1 cellular context compared by ENCODE assay signal in the genomic region with DNA sequence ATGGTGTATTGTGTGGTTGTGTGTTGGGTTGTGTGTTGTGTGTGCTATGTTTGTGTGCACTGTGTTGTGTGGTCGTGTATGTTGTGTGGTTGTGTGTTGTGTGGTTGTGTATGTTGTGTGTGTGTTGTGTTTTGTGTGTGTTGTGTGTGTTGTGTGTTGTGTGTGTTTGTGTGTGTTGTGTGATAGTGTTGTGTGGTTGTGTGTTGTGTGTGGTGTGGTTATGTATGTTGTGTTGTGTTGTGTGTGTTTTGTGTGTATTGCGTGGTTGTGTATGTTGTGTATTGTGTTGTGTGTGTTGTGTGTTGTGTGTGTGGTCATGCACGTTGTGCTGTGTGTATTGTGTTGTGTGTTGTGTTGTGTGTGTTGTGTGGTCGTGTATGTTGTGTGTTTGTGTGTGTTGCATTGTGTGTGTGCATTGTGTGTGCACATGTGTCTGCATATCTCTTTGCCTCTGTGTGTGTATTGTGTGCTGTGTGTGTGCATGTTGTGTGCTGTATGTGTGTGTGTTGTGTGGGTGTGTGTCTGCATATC.
TF ChIP-seq lines count a peak whose summit lies in the region.

No MANE protein-coding gene starts in this region.

TF ChIP-seq in K562, 482 proteins besides CTCF, POLR2A, EP300 and RAD21 (continued from another document and continues in another):
- TF ChIP-seq, protein P1, sequence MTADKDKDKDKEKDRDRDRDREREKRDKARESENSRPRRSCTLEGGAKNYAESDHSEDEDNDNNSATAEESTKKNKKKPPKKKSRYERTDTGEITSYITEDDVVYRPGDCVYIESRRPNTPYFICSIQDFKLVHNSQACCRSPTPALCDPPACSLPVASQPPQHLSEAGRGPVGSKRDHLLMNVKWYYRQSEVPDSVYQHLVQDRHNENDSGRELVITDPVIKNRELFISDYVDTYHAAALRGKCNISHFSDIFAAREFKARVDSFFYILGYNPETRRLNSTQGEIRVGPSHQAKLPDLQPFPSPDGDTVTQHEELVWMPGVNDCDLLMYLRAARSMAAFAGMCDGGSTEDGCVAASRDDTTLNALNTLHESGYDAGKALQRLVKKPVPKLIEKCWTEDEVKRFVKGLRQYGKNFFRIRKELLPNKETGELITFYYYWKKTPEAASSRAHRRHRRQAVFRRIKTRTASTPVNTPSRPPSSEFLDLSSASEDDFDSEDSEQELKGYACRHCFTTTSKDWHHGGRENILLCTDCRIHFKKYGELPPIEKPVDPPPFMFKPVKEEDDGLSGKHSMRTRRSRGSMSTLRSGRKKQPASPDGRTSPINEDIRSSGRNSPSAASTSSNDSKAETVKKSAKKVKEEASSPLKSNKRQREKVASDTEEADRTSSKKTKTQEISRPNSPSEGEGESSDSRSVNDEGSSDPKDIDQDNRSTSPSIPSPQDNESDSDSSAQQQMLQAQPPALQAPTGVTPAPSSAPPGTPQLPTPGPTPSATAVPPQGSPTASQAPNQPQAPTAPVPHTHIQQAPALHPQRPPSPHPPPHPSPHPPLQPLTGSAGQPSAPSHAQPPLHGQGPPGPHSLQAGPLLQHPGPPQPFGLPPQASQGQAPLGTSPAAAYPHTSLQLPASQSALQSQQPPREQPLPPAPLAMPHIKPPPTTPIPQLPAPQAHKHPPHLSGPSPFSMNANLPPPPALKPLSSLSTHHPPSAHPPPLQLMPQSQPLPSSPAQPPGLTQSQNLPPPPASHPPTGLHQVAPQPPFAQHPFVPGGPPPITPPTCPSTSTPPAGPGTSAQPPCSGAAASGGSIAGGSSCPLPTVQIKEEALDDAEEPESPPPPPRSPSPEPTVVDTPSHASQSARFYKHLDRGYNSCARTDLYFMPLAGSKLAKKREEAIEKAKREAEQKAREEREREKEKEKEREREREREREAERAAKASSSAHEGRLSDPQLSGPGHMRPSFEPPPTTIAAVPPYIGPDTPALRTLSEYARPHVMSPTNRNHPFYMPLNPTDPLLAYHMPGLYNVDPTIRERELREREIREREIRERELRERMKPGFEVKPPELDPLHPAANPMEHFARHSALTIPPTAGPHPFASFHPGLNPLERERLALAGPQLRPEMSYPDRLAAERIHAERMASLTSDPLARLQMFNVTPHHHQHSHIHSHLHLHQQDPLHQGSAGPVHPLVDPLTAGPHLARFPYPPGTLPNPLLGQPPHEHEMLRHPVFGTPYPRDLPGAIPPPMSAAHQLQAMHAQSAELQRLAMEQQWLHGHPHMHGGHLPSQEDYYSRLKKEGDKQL (CRISPR knock-in tag; IDR thresholded peaks at IDR 0.05; ENCODE audit: borderline replicate concordance), result no peak
- TF ChIP-seq RBM17 (IDR thresholded peaks at IDR 0.05; ENCODE audit: borderline replicate concordance, low read depth, low read length) (no peak), ZFP1 (CRISPR knock-in tag; IDR thresholded peaks at IDR 0.05) (no peak), XRCC4 (IDR thresholded peaks at IDR 0.05; ENCODE audit: extremely low read depth, insufficient read depth, insufficient read length) (no peak), RFX5 (IDR thresholded peaks at IDR 0.05; ENCODE audit: low read depth, low read length) (no peak), CREB1 (IDR thresholded peaks at IDR 0.05) (no peak), CREB1 (CRISPR knock-in tag; IDR thresholded peaks at IDR 0.05) (peak; percentile 82), ZNF224 (CRISPR knock-in tag; IDR thresholded peaks at IDR 0.05) (peak; percentile 95), ZNF184 (CRISPR knock-in tag; IDR thresholded peaks at IDR 0.05) (no peak), MAFG (tag; conservative IDR thresholded peaks at IDR 0.05) (no peak), KDM2B (CRISPR knock-in tag; IDR thresholded peaks at IDR 0.05) (no peak), DNMT1 (IDR thresholded peaks at IDR 0.05) (peak; percentile 83; the same call in 1 of the 2 replicates), LEF1 (IDR thresholded peaks at IDR 0.05) (peak; percentile 90), ZC3H4 (CRISPR knock-in tag; IDR thresholded peaks at IDR 0.05; ENCODE audit: borderline replicate concordance) (peak; percentile 61; the same call in 1 of the 2 replicates), MXI1 (IDR thresholded peaks at IDR 0.05; ENCODE audit: low read depth, low read length) (no peak), HDAC2 (IDR thresholded peaks at IDR 0.05) (no peak), MIER1 (IDR thresholded peaks at IDR 0.05; ENCODE audit: low read depth) (peak; percentile 88), SNIP1 (IDR thresholded peaks at IDR 0.05; ENCODE audit: low read depth) (peak; percentile 68; the same call in 1 of the 2 replicates), ZNF133 (CRISPR knock-in tag; IDR thresholded peaks at IDR 0.05) (no peak), FOXP1 (CRISPR knock-in tag; IDR thresholded peaks at IDR 0.05) (peak; percentile 99), MTA1 (IDR thresholded peaks at IDR 0.05; ENCODE audit: borderline replicate concordance) (peak; percentile 55), SP2 (IDR thresholded peaks at IDR 0.05; ENCODE audit: extremely low read depth, low read depth, low read length, poor library complexity, severe bottlenecking) (no peak), ZSCAN29 (IDR thresholded peaks at IDR 0.05) (no peak), ZNF347 (CRISPR knock-in tag; IDR thresholded peaks at IDR 0.05; ENCODE audit: low read depth) (no peak), NCOA4 (IDR thresholded peaks at IDR 0.05; ENCODE audit: partially characterized antibody) (no peak), TEAD1 (CRISPR knock-in tag; IDR thresholded peaks at IDR 0.05) (peak in 1 of 2 experiments; percentile 91; a peak in 2 of 4 replicates)
- TF ChIP-seq, protein P2, sequence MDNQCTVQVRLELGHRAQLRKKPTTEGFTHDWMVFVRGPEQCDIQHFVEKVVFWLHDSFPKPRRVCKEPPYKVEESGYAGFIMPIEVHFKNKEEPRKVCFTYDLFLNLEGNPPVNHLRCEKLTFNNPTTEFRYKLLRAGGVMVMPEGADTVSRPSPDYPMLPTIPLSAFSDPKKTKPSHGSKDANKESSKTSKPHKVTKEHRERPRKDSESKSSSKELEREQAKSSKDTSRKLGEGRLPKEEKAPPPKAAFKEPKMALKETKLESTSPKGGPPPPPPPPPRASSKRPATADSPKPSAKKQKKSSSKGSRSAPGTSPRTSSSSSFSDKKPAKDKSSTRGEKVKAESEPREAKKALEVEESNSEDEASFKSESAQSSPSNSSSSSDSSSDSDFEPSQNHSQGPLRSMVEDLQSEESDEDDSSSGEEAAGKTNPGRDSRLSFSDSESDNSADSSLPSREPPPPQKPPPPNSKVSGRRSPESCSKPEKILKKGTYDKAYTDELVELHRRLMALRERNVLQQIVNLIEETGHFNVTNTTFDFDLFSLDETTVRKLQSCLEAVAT (IDR thresholded peaks at IDR 0.05), result peak; percentile 95 to 98
- TF ChIP-seq, protein P3, sequence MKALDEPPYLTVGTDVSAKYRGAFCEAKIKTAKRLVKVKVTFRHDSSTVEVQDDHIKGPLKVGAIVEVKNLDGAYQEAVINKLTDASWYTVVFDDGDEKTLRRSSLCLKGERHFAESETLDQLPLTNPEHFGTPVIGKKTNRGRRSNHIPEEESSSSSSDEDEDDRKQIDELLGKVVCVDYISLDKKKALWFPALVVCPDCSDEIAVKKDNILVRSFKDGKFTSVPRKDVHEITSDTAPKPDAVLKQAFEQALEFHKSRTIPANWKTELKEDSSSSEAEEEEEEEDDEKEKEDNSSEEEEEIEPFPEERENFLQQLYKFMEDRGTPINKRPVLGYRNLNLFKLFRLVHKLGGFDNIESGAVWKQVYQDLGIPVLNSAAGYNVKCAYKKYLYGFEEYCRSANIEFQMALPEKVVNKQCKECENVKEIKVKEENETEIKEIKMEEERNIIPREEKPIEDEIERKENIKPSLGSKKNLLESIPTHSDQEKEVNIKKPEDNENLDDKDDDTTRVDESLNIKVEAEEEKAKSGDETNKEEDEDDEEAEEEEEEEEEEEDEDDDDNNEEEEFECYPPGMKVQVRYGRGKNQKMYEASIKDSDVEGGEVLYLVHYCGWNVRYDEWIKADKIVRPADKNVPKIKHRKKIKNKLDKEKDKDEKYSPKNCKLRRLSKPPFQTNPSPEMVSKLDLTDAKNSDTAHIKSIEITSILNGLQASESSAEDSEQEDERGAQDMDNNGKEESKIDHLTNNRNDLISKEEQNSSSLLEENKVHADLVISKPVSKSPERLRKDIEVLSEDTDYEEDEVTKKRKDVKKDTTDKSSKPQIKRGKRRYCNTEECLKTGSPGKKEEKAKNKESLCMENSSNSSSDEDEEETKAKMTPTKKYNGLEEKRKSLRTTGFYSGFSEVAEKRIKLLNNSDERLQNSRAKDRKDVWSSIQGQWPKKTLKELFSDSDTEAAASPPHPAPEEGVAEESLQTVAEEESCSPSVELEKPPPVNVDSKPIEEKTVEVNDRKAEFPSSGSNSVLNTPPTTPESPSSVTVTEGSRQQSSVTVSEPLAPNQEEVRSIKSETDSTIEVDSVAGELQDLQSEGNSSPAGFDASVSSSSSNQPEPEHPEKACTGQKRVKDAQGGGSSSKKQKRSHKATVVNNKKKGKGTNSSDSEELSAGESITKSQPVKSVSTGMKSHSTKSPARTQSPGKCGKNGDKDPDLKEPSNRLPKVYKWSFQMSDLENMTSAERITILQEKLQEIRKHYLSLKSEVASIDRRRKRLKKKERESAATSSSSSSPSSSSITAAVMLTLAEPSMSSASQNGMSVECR (CRISPR knock-in tag; IDR thresholded peaks at IDR 0.05), result peak; percentile 91
- TF ChIP-seq, protein P4, sequence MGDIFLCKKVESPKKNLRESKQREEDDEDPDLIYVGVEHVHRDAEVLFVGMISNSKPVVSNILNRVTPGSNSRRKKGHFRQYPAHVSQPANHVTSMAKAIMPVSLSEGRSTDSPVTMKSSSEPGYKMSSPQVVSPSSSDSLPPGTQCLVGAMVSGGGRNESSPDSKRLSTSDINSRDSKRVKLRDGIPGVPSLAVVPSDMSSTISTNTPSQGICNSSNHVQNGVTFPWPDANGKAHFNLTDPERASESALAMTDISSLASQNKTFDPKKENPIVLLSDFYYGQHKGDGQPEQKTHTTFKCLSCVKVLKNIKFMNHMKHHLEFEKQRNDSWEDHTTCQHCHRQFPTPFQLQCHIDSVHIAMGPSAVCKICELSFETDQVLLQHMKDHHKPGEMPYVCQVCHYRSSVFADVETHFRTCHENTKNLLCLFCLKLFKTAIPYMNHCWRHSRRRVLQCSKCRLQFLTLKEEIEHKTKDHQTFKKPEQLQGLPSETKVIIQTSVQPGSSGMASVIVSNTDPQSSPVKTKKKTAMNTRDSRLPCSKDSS (IDR thresholded peaks at IDR 0.05; ENCODE audit: low read depth, partially characterized antibody), result peak; percentile 74
- TF ChIP-seq, protein P5, sequence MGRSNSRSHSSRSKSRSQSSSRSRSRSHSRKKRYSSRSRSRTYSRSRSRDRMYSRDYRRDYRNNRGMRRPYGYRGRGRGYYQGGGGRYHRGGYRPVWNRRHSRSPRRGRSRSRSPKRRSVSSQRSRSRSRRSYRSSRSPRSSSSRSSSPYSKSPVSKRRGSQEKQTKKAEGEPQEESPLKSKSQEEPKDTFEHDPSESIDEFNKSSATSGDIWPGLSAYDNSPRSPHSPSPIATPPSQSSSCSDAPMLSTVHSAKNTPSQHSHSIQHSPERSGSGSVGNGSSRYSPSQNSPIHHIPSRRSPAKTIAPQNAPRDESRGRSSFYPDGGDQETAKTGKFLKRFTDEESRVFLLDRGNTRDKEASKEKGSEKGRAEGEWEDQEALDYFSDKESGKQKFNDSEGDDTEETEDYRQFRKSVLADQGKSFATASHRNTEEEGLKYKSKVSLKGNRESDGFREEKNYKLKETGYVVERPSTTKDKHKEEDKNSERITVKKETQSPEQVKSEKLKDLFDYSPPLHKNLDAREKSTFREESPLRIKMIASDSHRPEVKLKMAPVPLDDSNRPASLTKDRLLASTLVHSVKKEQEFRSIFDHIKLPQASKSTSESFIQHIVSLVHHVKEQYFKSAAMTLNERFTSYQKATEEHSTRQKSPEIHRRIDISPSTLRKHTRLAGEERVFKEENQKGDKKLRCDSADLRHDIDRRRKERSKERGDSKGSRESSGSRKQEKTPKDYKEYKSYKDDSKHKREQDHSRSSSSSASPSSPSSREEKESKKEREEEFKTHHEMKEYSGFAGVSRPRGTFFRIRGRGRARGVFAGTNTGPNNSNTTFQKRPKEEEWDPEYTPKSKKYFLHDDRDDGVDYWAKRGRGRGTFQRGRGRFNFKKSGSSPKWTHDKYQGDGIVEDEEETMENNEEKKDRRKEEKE (IDR thresholded peaks at IDR 0.05; ENCODE audit: borderline replicate concordance in 1 of 2, control insufficient read depth in 1 of 2, low read depth in 2 of 2, low read length in 1 of 2), result peak; percentile 39 to 83; a peak in 3 of 4 replicates
- TF ChIP-seq, protein P6, sequence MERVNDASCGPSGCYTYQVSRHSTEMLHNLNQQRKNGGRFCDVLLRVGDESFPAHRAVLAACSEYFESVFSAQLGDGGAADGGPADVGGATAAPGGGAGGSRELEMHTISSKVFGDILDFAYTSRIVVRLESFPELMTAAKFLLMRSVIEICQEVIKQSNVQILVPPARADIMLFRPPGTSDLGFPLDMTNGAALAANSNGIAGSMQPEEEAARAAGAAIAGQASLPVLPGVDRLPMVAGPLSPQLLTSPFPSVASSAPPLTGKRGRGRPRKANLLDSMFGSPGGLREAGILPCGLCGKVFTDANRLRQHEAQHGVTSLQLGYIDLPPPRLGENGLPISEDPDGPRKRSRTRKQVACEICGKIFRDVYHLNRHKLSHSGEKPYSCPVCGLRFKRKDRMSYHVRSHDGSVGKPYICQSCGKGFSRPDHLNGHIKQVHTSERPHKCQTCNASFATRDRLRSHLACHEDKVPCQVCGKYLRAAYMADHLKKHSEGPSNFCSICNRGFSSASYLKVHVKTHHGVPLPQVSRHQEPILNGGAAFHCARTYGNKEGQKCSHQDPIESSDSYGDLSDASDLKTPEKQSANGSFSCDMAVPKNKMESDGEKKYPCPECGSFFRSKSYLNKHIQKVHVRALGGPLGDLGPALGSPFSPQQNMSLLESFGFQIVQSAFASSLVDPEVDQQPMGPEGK (CRISPR knock-in tag; IDR thresholded peaks at IDR 0.05; ENCODE audit: borderline replicate concordance), result no peak
- TF ChIP-seq, protein P7, sequence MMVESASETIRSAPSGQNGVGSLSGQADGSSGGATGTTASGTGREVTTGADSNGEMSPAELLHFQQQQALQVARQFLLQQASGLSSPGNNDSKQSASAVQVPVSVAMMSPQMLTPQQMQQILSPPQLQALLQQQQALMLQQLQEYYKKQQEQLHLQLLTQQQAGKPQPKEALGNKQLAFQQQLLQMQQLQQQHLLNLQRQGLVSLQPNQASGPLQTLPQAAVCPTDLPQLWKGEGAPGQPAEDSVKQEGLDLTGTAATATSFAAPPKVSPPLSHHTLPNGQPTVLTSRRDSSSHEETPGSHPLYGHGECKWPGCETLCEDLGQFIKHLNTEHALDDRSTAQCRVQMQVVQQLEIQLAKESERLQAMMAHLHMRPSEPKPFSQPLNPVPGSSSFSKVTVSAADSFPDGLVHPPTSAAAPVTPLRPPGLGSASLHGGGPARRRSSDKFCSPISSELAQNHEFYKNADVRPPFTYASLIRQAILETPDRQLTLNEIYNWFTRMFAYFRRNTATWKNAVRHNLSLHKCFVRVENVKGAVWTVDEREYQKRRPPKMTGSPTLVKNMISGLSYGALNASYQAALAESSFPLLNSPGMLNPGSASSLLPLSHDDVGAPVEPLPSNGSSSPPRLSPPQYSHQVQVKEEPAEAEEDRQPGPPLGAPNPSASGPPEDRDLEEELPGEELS (CRISPR knock-in tag; IDR thresholded peaks at IDR 0.05; ENCODE audit: borderline replicate concordance), result peak; percentile 99
- TF ChIP-seq, protein P8, sequence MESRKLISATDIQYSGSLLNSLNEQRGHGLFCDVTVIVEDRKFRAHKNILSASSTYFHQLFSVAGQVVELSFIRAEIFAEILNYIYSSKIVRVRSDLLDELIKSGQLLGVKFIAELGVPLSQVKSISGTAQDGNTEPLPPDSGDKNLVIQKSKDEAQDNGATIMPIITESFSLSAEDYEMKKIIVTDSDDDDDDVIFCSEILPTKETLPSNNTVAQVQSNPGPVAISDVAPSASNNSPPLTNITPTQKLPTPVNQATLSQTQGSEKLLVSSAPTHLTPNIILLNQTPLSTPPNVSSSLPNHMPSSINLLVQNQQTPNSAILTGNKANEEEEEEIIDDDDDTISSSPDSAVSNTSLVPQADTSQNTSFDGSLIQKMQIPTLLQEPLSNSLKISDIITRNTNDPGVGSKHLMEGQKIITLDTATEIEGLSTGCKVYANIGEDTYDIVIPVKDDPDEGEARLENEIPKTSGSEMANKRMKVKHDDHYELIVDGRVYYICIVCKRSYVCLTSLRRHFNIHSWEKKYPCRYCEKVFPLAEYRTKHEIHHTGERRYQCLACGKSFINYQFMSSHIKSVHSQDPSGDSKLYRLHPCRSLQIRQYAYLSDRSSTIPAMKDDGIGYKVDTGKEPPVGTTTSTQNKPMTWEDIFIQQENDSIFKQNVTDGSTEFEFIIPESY (CRISPR knock-in tag; IDR thresholded peaks at IDR 0.05), result peak; percentile 91
